Comparison of ENCODE assay signal across 9 cellular contexts in the genomic region with DNA sequence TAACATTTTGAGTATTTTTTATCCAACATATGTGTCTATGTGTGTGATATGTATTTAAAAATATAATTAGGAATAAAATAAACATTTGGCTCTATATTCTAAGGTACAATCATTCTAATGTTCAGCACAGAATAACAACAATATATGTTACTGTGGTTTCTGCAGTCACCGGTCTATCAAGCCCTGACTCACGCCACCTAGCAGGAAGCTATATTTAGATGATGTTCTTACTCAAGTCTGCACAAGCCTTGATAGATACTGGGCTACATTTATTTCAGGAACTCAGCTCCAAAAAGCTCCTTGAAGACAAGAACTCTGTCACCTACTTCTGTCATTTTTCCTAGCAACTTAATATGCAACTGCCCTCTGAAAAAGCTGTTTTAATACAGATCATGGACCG.
A peak's percentile ranks its signal among the peaks of the same experiment; 100 is the strongest.
DNase-seq lines count a peak whose midpoint lies in the region; ATAC-seq lines count a peak whose summit lies in the region.
"Had no signal": no experiment of that assay in that cellular context is flagged by ENCODE, and none has a peak within 500 bp of the region (broad histone marks: within the 10 kb centered on the region; RNA-seq: fewer than 3 reads in every experiment).

No MANE protein-coding gene starts in this region.

- no peaks in the 10 kb centered on the region for H3K4me1 ChIP-seq in effector memory CD4-positive, alpha-beta T cell (ENCODE audit: control insufficient read depth, insufficient read depth, low read length, poor library complexity, severe bottlenecking)

- no peak overlapping the region for H3K4me3 ChIP-seq in effector memory CD4-positive, alpha-beta T cell (ENCODE audit: insufficient read depth, low read depth, low read length, poor library complexity, severe bottlenecking)

- peak; percentile 59 for ATAC-seq in GM18508 (IDR thresholded peaks at IDR 0.05; ENCODE audit: insufficient read depth, unreplicated experiment)
- peak; percentile 84 for ATAC-seq in HG02798 (IDR thresholded peaks at IDR 0.05; ENCODE audit: poor library complexity, unreplicated experiment)

- H3K27ac ChIP-seq in effector memory CD4-positive, alpha-beta T cell (ENCODE audit: insufficient read depth, low read length, poor library complexity, severe bottlenecking), result no peak overlapping the region

- DNase-seq in NCI-H226 (peak; percentile 37), germinal center (ENCODE audit: low spot score) (peak; percentile 8), NCI-H2171 (lab: John Stamatoyannopoulos, UW) (no peak), GM19240 (ENCODE audit: insufficient read length, low spot score) (no peak)
- DNase-seq in effector memory CD4-positive, alpha-beta T cell, result no peak
- no peak for DNase-seq in central memory CD4-positive, alpha-beta T cell
- DNase-seq: NCI-H510A had no signal

- H3K9me3 ChIP-seq in effector memory CD4-positive, alpha-beta T cell (ENCODE audit: control insufficient read depth, low read length), result no peaks in the 10 kb centered on the region

- H3K27me3 ChIP-seq in effector memory CD4-positive, alpha-beta T cell (replicated peaks; ENCODE audit: control insufficient read depth, insufficient read depth, low read length, poor library complexity, severe bottlenecking), result no peaks in the 10 kb centered on the region

- no peaks in the 10 kb centered on the region for H3K36me3 ChIP-seq in effector memory CD4-positive, alpha-beta T cell (ENCODE audit: control insufficient read depth, insufficient read depth, low read length)

Comparison
In these comparisons a context has a peak if more than half of its experiments do, and no peak if none do; other contexts are left out.
1. DNase-seq: peak in NCI-H226 (single experiment) and germinal center (single experiment); none in NCI-H2171 (single experiment), effector memory CD4-positive, alpha-beta T cell (0 of 3), central memory CD4-positive, alpha-beta T cell (single experiment) and GM19240 (single experiment).